ENCODE assay signal across 24 cellular contexts in genomic region chr11:134043821-134044420, GRCh38.
"Had no signal": no experiment of that assay in that cellular context is flagged by ENCODE, and none has a peak within 500 bp of the region (broad histone marks: within the 10 kb centered on the region; RNA-seq: fewer than 3 reads in every experiment).

No MANE protein-coding gene starts in this region.

- DNase-seq: activated CD4-positive, alpha-beta T cell treated with anti-CD3 and anti-CD28 coated beads for 36 hours; activated CD8-positive, alpha-beta memory T cell treated with anti-CD3 and anti-CD28 coated beads, Interleukin-2, amount 50 U/mL, for 4 hours; activated CD8-positive, alpha-beta T cell treated with anti-CD3 and anti-CD28 coated beads for 36 hours; activated naive CD4-positive, alpha-beta T cell treated with anti-CD3 and anti-CD28 coated beads, Interleukin-2, amount 50 U/mL, for 16 hours; activated naive CD8-positive, alpha-beta T cell treated with anti-CD3 and anti-CD28 coated beads, Interleukin-2, amount 50 U/mL, for 24 hours; amniotic stem cell; MV-4-11; NCI-H1092 treated with DMSO at 0.1 percent for 48 hours; NCI-H1436; NCI-H1694 treated with DMSO at 0.1 percent for 48 hours; NCI-H2029 treated with DMSO at 0.1 percent for 48 hours; NCI-H345; NCI-H510A; NCI-H69; NK-92 treated with Interleukin-12 subunit alpha and Interleukin-12 subunit beta, amount 100 ng/mL, for 24 hours; OCI-M1; SJCRH30; SK-N-SH; T-helper 1 cell; WERI-Rb-1 had no signal

- ATAC-seq: activated CD4-positive, alpha-beta T cell treated with anti-CD3 and anti-CD28 coated beads for 36 hours; activated CD8-positive, alpha-beta T cell treated with anti-CD3 and anti-CD28 coated beads for 36 hours; activated naive CD8-positive, alpha-beta T cell treated with anti-CD3 and anti-CD28 coated beads, Interleukin-2, amount 50 U/mL, for 24 hours; Panc1 had no signal

- H3K9ac ChIP-seq: KMS-11, SK-N-SH had no signal

- H3K4me2 ChIP-seq: KMS-11, SK-N-SH had no signal

- H3K9me3 Mint-ChIP-seq: activated CD8-positive, alpha-beta T cell treated with anti-CD3 and anti-CD28 coated beads for 36 hours; activated naive CD8-positive, alpha-beta T cell treated with anti-CD3 and anti-CD28 coated beads, Interleukin-2, amount 50 U/mL, for 24 hours had no signal

- H3K27ac ChIP-seq: KMS-11, RWPE1, SJCRH30 had no signal

- H3K36me3 Mint-ChIP-seq: brain had no signal

- H3K36me3 ChIP-seq: SJCRH30, WERI-Rb-1 had no signal

- H3K4me3 Mint-ChIP-seq: activated CD4-positive, alpha-beta T cell treated with anti-CD3 and anti-CD28 coated beads for 36 hours; activated CD8-positive, alpha-beta T cell treated with anti-CD3 and anti-CD28 coated beads for 36 hours; activated naive CD8-positive, alpha-beta T cell treated with anti-CD3 and anti-CD28 coated beads, Interleukin-2, amount 50 U/mL, for 24 hours; brain had no signal

- H3K27ac Mint-ChIP-seq: activated CD4-positive, alpha-beta T cell treated with anti-CD3 and anti-CD28 coated beads for 36 hours; activated CD8-positive, alpha-beta T cell treated with anti-CD3 and anti-CD28 coated beads for 36 hours; activated naive CD8-positive, alpha-beta T cell treated with anti-CD3 and anti-CD28 coated beads, Interleukin-2, amount 50 U/mL, for 24 hours had no signal

- H3K4me3 ChIP-seq: SJCRH30 had no signal

- H3K9me3 ChIP-seq: SJCRH30, SK-N-SH had no signal

- H3K27me3 Mint-ChIP-seq: brain had no signal

- H3K27me3 ChIP-seq: SJCRH30 had no signal

- H3K4me1 Mint-ChIP-seq: activated naive CD8-positive, alpha-beta T cell treated with anti-CD3 and anti-CD28 coated beads, Interleukin-2, amount 50 U/mL, for 24 hours had no signal
